22 cellular contexts compared by ENCODE assay signal in the genomic region with DNA sequence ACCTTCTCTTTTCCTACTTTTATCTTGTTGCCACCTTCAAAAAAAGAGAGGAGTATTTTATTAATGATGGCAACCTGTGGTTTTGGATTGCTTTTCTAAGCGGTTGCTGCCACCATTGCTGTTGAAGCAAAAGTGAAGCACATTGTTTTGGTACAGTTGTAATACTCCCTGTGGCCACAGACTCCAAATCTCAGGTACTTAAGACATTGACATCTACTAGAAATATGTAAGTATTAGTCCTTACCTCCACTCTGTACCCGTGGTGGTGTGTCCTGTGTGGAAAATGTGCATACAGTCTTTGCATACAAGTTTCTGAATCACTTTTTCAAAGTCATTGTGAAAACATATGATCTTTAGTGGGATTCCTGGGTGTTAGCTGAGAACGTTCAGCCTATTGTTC.
A peak's percentile ranks its signal among the peaks of the same experiment; 100 is the strongest.
DNase-seq lines count a peak whose midpoint lies in the region; ATAC-seq lines count a peak whose summit lies in the region.
"Had no signal": no experiment of that assay in that cellular context is flagged by ENCODE, and none has a peak within 500 bp of the region (broad histone marks: within the 10 kb centered on the region; RNA-seq: fewer than 3 reads in every experiment).

No MANE protein-coding gene starts in this region.

- peaks cover 29% of the 10 kb centered on the region for H3K4me1 Mint-ChIP-seq in activated T-cell treated with anti-CD3 and anti-CD28 coated beads, Interleukin-2, amount 50 U/mL, for 72 hours (ENCODE audit: low read depth)
- H3K4me1 Mint-ChIP-seq in stimulated activated naive CD8-positive, alpha-beta T cell treated with anti-CD3 and anti-CD28 coated beads, Interleukin-15, amount 100 ng/mL, for 72 hours, result peaks cover 20% of the 10 kb centered on the region
- H3K4me1 Mint-ChIP-seq: memory B cell had no signal

- peaks cover 8 to 13% of the 10 kb centered on the region in 2 donors for H3K36me3 Mint-ChIP-seq in activated T-cell treated with anti-CD3 and anti-CD28 coated beads, Interleukin-2, amount 50 U/mL, for 72 hours (ENCODE audit: insufficient read depth in 2 of 2)

- no peaks in the 10 kb centered on the region for H3K27me3 Mint-ChIP-seq in activated T-cell treated with anti-CD3 and anti-CD28 coated beads, Interleukin-2, amount 50 U/mL, for 72 hours (ENCODE audit: low read depth)
- H3K27me3 Mint-ChIP-seq in stimulated activated naive CD8-positive, alpha-beta T cell treated with anti-CD3 and anti-CD28 coated beads, Interleukin-15, amount 100 ng/mL, for 72 hours, result no peaks in the 10 kb centered on the region
- H3K27me3 Mint-ChIP-seq: CD4-positive, alpha-beta T cell; naive thymus-derived CD4-positive, alpha-beta T cell had no signal

- peaks cover 3 to 5% of the 10 kb centered on the region in 2 donors for H3K9me3 Mint-ChIP-seq in activated T-cell treated with anti-CD3 and anti-CD28 coated beads, Interleukin-2, amount 50 U/mL, for 72 hours
- H3K9me3 Mint-ChIP-seq in stimulated activated naive CD8-positive, alpha-beta T cell treated with anti-CD3 and anti-CD28 coated beads, Interleukin-15, amount 100 ng/mL, for 72 hours, result peaks cover 12 to 14% of the 10 kb centered on the region in 2 donors

- intact Hi-C loops in sciatic nerve (cut with DNase I), result no loop called here

- peak; percentile 47 for DNase-seq in stimulated activated CD4-positive, alpha-beta T cell treated with anti-CD3 and anti-CD28 coated beads, Interleukin-15, amount 100 ng/mL, for 24 hours
- DNase-seq in stimulated activated CD4-positive, alpha-beta T cell treated with anti-CD3 and anti-CD28 coated beads, Interleukin-4, amount 100 ng/mL, for 4 hours, result no peak
- peak; percentile 54 for DNase-seq in Jurkat, Clone E6-1 (ENCODE audit: low read depth, low spot score)
- DNase-seq in activated T-cell treated with anti-CD3 and anti-CD28 coated beads, Interleukin-2, amount 50 U/mL, for 72 hours, result peak; percentile 8 to 29
- DNase-seq in stimulated activated naive CD8-positive, alpha-beta T cell treated with anti-CD3 and anti-CD28 coated beads, Interleukin-15, amount 100 ng/mL, for 72 hours, result peak in 1 of 2 donors; percentile 26
- no peak for DNase-seq in sciatic nerve (ENCODE audit: low spot score)
- DNase-seq: activated CD4-positive, alpha-beta T cell treated with anti-CD3 and anti-CD28 coated beads, Interleukin-2, amount 50 U/mL, for 1 hour; adrenal gland; CD4-positive, alpha-beta T cell; cortex of kidney; DMS153; GF-D8; left cardiac atrium; naive thymus-derived CD4-positive, alpha-beta T cell; NCI-H524; retina; SHP77; stimulated activated naive CD4-positive, alpha-beta T cell treated with Interleukin-2 at 50 U/mL for 16 hours had no signal

- peak overlapping the region in 1 of 2 donors; percentile 51 for H3K4me3 Mint-ChIP-seq in activated T-cell treated with anti-CD3 and anti-CD28 coated beads, Interleukin-2, amount 50 U/mL, for 72 hours
- H3K4me3 Mint-ChIP-seq in stimulated activated naive CD8-positive, alpha-beta T cell treated with anti-CD3 and anti-CD28 coated beads, Interleukin-15, amount 100 ng/mL, for 72 hours, result no peak overlapping the region
- H3K4me3 Mint-ChIP-seq: CD4-positive, alpha-beta T cell; memory B cell; naive thymus-derived CD4-positive, alpha-beta T cell had no signal

- H3K27ac Mint-ChIP-seq in activated T-cell treated with anti-CD3 and anti-CD28 coated beads, Interleukin-2, amount 50 U/mL, for 72 hours, result no peak overlapping the region
- H3K27ac Mint-ChIP-seq in stimulated activated naive CD8-positive, alpha-beta T cell treated with anti-CD3 and anti-CD28 coated beads, Interleukin-15, amount 100 ng/mL, for 72 hours, result no peak overlapping the region
- H3K27ac Mint-ChIP-seq: CD4-positive, alpha-beta T cell; memory B cell; naive thymus-derived CD4-positive, alpha-beta T cell had no signal

- no peak overlapping the region for H3K4me3 ChIP-seq in Jurkat, Clone E6-1 (ENCODE audit: low read length)
- H3K4me3 ChIP-seq: adrenal gland, HAP-1, tibial nerve had no signal

- peak; percentile 75 to 85 for ATAC-seq in activated T-cell treated with anti-CD3 and anti-CD28 coated beads, Interleukin-2, amount 50 U/mL, for 72 hours (replicated peaks in 1 of 2)
- peak; percentile 84 for ATAC-seq in stimulated activated naive CD8-positive, alpha-beta T cell treated with anti-CD3 and anti-CD28 coated beads, Interleukin-15, amount 100 ng/mL, for 72 hours
- ATAC-seq in HG02885 (IDR thresholded peaks at IDR 0.05; ENCODE audit: poor library complexity, unreplicated experiment), result no peak
- no peak for ATAC-seq in sciatic nerve
- ATAC-seq: left cardiac atrium; naive thymus-derived CD4-positive, alpha-beta T cell had no signal

Comparison
In these comparisons a context has a peak if more than half of its experiments do, and no peak if none do; other contexts are left out.
1. DNase-seq: peak in stimulated activated CD4-positive, alpha-beta T cell treated with anti-CD3 and anti-CD28 coated beads, Interleukin-15, amount 100 ng/mL, for 24 hours (single experiment), Jurkat, Clone E6-1 (single experiment) and activated T-cell treated with anti-CD3 and anti-CD28 coated beads, Interleukin-2, amount 50 U/mL, for 72 hours (2 of 2); none in stimulated activated CD4-positive, alpha-beta T cell treated with anti-CD3 and anti-CD28 coated beads, Interleukin-4, amount 100 ng/mL, for 4 hours (0 of 2) and sciatic nerve (single experiment).
2. ATAC-seq: peak in activated T-cell treated with anti-CD3 and anti-CD28 coated beads, Interleukin-2, amount 50 U/mL, for 72 hours (2 of 2) and stimulated activated naive CD8-positive, alpha-beta T cell treated with anti-CD3 and anti-CD28 coated beads, Interleukin-15, amount 100 ng/mL, for 72 hours (single experiment); none in HG02885 (single experiment) and sciatic nerve (single experiment).